In genomic region chr16:70438325-70438982, GRCh38 we compare ENCODE assay signal across 8 cellular contexts. TPM values are rescaled to one million over a fixed set of nuclear protein-coding genes. Genes with fewer than 3 reads are reported as not detected.
A peak's percentile ranks its signal among the peaks of the same experiment; 100 is the strongest.
DNase-seq lines count a peak whose midpoint lies in the region; ATAC-seq and TF ChIP-seq lines count a peak whose summit lies in the region.

No MANE protein-coding gene starts in this region.

- peak overlapping the region; percentile 25; the same call in 1 of the 2 replicates for H3K27ac ChIP-seq in KMS-11

- H2AFZ ChIP-seq in KMS-11 (ENCODE audit: low read depth): peak overlapping the region; percentile 3; the same call in 1 of the 2 replicates

- TF ChIP-seq CTCF in KMS-11 (conservative IDR thresholded peaks at IDR 0.05; ENCODE audit: low read depth, low read length) (no peak), chondrocyte (IDR thresholded peaks at IDR 0.05) (no peak)

- peaks cover 53% of the 10 kb centered on the region for H3K4me1 Mint-ChIP-seq in chondrocyte (ENCODE audit: low read depth)

- peak overlapping the region; percentile 94 for H3K4me3 Mint-ChIP-seq in chondrocyte (ENCODE audit: unreplicated experiment)

- peak overlapping the region; percentile 99 for H3K4me2 ChIP-seq in KMS-11

- TF ChIP-seq POLR2A in GM18505 (IDR thresholded peaks at IDR 0.05; ENCODE audit: borderline replicate concordance, extremely low read depth, insufficient read depth, insufficient read length): no peak

- H3K9me3 ChIP-seq in mononuclear cell (ENCODE audit: low read depth, low read length): no peaks in the 10 kb centered on the region

- H4K20me1 ChIP-seq in KMS-11 (ENCODE audit: insufficient read depth): no peaks in the 10 kb centered on the region

- H3K9ac ChIP-seq in KMS-11: peak overlapping the region; percentile 56; the same call in 1 of the 2 replicates

- H3K4me1 ChIP-seq in KMS-11 (ENCODE audit: low read depth, poor library complexity, severe bottlenecking): peaks cover 49% of the 10 kb centered on the region
- H3K4me1 ChIP-seq in mononuclear cell (ENCODE audit: insufficient read depth, low read length): peaks cover 49% of the 10 kb centered on the region

- H3K4me3 ChIP-seq in KMS-11 (IDR thresholded peaks at IDR 0.05; ENCODE audit: insufficient read depth, low read depth, low read length) (no peak overlapping the region), mononuclear cell (ENCODE audit: low read length) (peak overlapping the region; percentile 52)

- H3K79me2 ChIP-seq in KMS-11 (ENCODE audit: insufficient read depth, low read depth): peaks cover 47% of the 10 kb centered on the region

- no peak for DNase-seq in chondrocyte (ENCODE audit: low spot score)
- DNase-seq in islet precursor cell: no peak
- no peak for DNase-seq in DMS53 treated with DMSO at 0.1 percent for 48 hours (lab: John Stamatoyannopoulos, UW; ENCODE audit: unreplicated experiment)

- H3K27ac Mint-ChIP-seq in chondrocyte (ENCODE audit: unreplicated experiment): peak overlapping the region; percentile 97

- H3K27me3 ChIP-seq in KMS-11 (ENCODE audit: insufficient read depth, low read depth) (no peaks in the 10 kb centered on the region), mononuclear cell (ENCODE audit: insufficient read depth, low read length) (no peaks in the 10 kb centered on the region)

- ATAC-seq in GM18505 (IDR thresholded peaks at IDR 0.05; ENCODE audit: unreplicated experiment) (peak; percentile 2), HG02610 (IDR thresholded peaks at IDR 0.05; ENCODE audit: unreplicated experiment) (no peak), HG02981 (IDR thresholded peaks at IDR 0.05; ENCODE audit: unreplicated experiment) (no peak)

- no peaks in the 10 kb centered on the region for H3K27me3 Mint-ChIP-seq in chondrocyte (ENCODE audit: low read depth)

- no peaks in the 10 kb centered on the region for H3K36me3 Mint-ChIP-seq in chondrocyte (ENCODE audit: low read depth)

- no peaks in the 10 kb centered on the region for H3K9me3 Mint-ChIP-seq in chondrocyte (ENCODE audit: low read depth)

- H3K36me3 ChIP-seq in KMS-11 (ENCODE audit: insufficient read depth): no peaks in the 10 kb centered on the region; the same call in 1 of the 2 replicates

RNA-seq across cellular contexts. Expression of gene ST3GAL2, which starts 0.4 kb away (rescaled TPM):
- 71.9 to 76.4 TPM (median 72.1 TPM) in 3 replicates for total RNA-seq in chondrocyte
- total RNA-seq in mononuclear cell: 18.5 TPM

RNA-seq across cellular contexts. Expression of gene FCSK, which starts 15.9 kb away (rescaled TPM):
- total RNA-seq in chondrocyte: 9.2 to 12.9 TPM (median 11.5 TPM) in 3 replicates
- 9.2 TPM for total RNA-seq in mononuclear cell
